Comparison of ENCODE assay signal across 6 cellular contexts in genomic region chr1:153968000-153968363, GRCh38. TPM values are rescaled to one million over a fixed set of nuclear protein-coding genes. Genes with fewer than 3 reads are reported as not detected.
DNase-seq lines count a peak whose midpoint lies in the region; ATAC-seq and TF ChIP-seq lines count a peak whose summit lies in the region.

No MANE protein-coding gene starts in this region.

- in situ Hi-C loops in mammary epithelial cell (cut with MboI; ENCODE audit: low sequenced_read_pairs in 2 of 2): no loop called here

- H3K27ac ChIP-seq in mammary epithelial cell (ENCODE audit: insufficient read depth, low read depth, low read length) (peak overlapping the region; percentile 77), osteoblast (ENCODE audit: low read depth, low read length) (no peak overlapping the region)

- 0% methylated on average over 8 of the region's 8 CpGs for WGBS in mammary epithelial cell (ENCODE audit: low coverage, missing lambda C conversion rate)

- dilution Hi-C loops in mammary epithelial cell (cut with HindIII; ENCODE audit: low sequenced_read_pairs): no loop called here

- intact Hi-C loops in mammary epithelial cell (cut with micrococcal nuclease): loop anchor here (1.0 to 5.0 kb wide), 3 partner anchors 8 to 171 kb away; no protein-coding TSS in a partner anchor

- H3K4me3 ChIP-seq in mammary epithelial cell (replicated peaks in 1 of 3; ENCODE audit: insufficient read depth in 1 of 3, low read depth in 2 of 3, low read length in 3 of 3) (peak overlapping the region; percentile 56 to 85 (median 79)), osteoblast (ENCODE audit: insufficient read depth, low read length) (peak overlapping the region; percentile 71)

- no peak for ATAC-seq in GM18498 (IDR thresholded peaks at IDR 0.05; ENCODE audit: unreplicated experiment)
- ATAC-seq in GM18858 (IDR thresholded peaks at IDR 0.05; ENCODE audit: unreplicated experiment): no peak

- no peak for TF ChIP-seq CTCF in mammary epithelial cell (conservative IDR thresholded peaks at IDR 0.05 in 1 of 2, IDR thresholded peaks at IDR 0.05 in 1 of 2; ENCODE audit: extremely low read depth in 1 of 2, insufficient read depth in 1 of 2, low read depth in 1 of 2, low read length in 2 of 2)
- no peak for TF ChIP-seq CTCF in osteoblast (IDR thresholded peaks at IDR 0.05; ENCODE audit: extremely low read depth, low read depth, low read length)

- CTCF ChIA-PET in mammary epithelial cell (lab: Charles Lee; ENCODE audit: low non-redundant PET): no interaction called here

- H3K79me2 ChIP-seq in mammary epithelial cell (ENCODE audit: insufficient read depth, low read length) (peaks cover 12% of the 10 kb centered on the region), osteoblast (ENCODE audit: insufficient read depth, low read length) (peaks cover 7% of the 10 kb centered on the region)

- H3K36me3 ChIP-seq in mammary epithelial cell (ENCODE audit: insufficient read depth, low read length) (no peaks in the 10 kb centered on the region), osteoblast (ENCODE audit: insufficient read depth, low read length) (peaks cover under 1% of the 10 kb centered on the region)

- H4K20me1 ChIP-seq in mammary epithelial cell (ENCODE audit: insufficient read depth, low read length) (no peaks in the 10 kb centered on the region), osteoblast (ENCODE audit: insufficient read depth, low read length) (no peaks in the 10 kb centered on the region)

- no TSS peak for BruUV-seq in mammary epithelial cell (replicated peaks; lab: Mats Ljungman, UMichigan)

- H2AFZ ChIP-seq in mammary epithelial cell (ENCODE audit: low read depth, low read length) (peak overlapping the region; percentile 78), osteoblast (ENCODE audit: low read length) (peak overlapping the region; percentile 81)

- H3K4me2 ChIP-seq in mammary epithelial cell (ENCODE audit: insufficient read depth, low read depth, low read length) (peak overlapping the region; percentile 97), osteoblast (ENCODE audit: insufficient read depth, low read length) (peak overlapping the region; percentile 84)

- H3K9me3 ChIP-seq in mammary epithelial cell (replicated peaks; ENCODE audit: insufficient read depth, low read length) (no peaks in the 10 kb centered on the region), osteoblast (ENCODE audit: low read depth, low read length) (no peaks in the 10 kb centered on the region)

- H3K4me1 ChIP-seq in mammary epithelial cell (ENCODE audit: insufficient read depth, low read length) (peaks cover 11% of the 10 kb centered on the region), osteoblast (ENCODE audit: insufficient read depth, low read length) (peaks cover 21% of the 10 kb centered on the region)

- H3K9ac ChIP-seq in mammary epithelial cell (ENCODE audit: insufficient read depth, low read length): peak overlapping the region; percentile 82

- DNase-seq in NCI-H2029 (lab: John Stamatoyannopoulos, UW): peak; percentile 67
- DNase-seq in mammary epithelial cell: no peak
- no peak for DNase-seq in osteoblast (ENCODE audit: insufficient read length, low spot score, missing footprints)
- no peak for DNase-seq in activated CD4-positive, alpha-beta T cell treated with anti-CD3 and anti-CD28 coated beads, Interleukin-2, amount 50 U/mL, for 1 hour

- H3K27me3 ChIP-seq in mammary epithelial cell (ENCODE audit: insufficient read depth, low read length) (no peaks in the 10 kb centered on the region), osteoblast (ENCODE audit: insufficient read depth, low read length) (no peaks in the 10 kb centered on the region)

RNA-seq across cellular contexts. Expression of gene CREB3L4, which starts 0.3 kb away (rescaled TPM):
- total RNA-seq in mammary epithelial cell (1 to 10 TPM; 6.7 to 8.8 TPM), osteoblast (7.2 and 8.8 TPM in 2 replicates)
- 11.0 TPM for polyA plus RNA-seq in mammary epithelial cell
- polyA minus RNA-seq in mammary epithelial cell: not detected

RNA-seq across cellular contexts. Expression of gene SLC39A1, which starts 4.6 kb away (rescaled TPM):
- 10 to 100 TPM; 77.3 to 98.0 TPM for total RNA-seq in mammary epithelial cell
- 84.2 TPM for polyA plus RNA-seq in mammary epithelial cell
- 38.3 TPM for polyA minus RNA-seq in mammary epithelial cell
- 96.3 and 99.0 TPM in 2 replicates for total RNA-seq in osteoblast

RNA-seq across cellular contexts. Expression of gene JTB, which starts 9.5 kb away (rescaled TPM):
- total RNA-seq in mammary epithelial cell (10 to 100 TPM; 58.7 to 60.5 TPM), osteoblast (146 and 162 TPM in 2 replicates)
- 85.8 TPM for polyA plus RNA-seq in mammary epithelial cell
- 49.5 TPM for polyA minus RNA-seq in mammary epithelial cell

RNA-seq across cellular contexts. Expression of gene CRTC2, which starts 9.6 kb away (rescaled TPM):
- total RNA-seq in mammary epithelial cell (10 to 100 TPM in 1 of 2 donors, 1 to 10 TPM in 1; 6.0 to 31.7 TPM), osteoblast (4.7 and 6.8 TPM in 2 replicates)
- polyA plus RNA-seq in mammary epithelial cell: 16.8 TPM
- polyA minus RNA-seq in mammary epithelial cell: 37.2 TPM

RNA-seq across cellular contexts. Expression of gene RAB13, which starts 18.2 kb away (rescaled TPM):
- 10 to 100 TPM; 27.7 to 98.2 TPM for total RNA-seq in mammary epithelial cell
- 53.8 TPM for polyA plus RNA-seq in mammary epithelial cell
- 15.2 TPM for polyA minus RNA-seq in mammary epithelial cell
- total RNA-seq in osteoblast: 72.0 and 78.4 TPM in 2 replicates
